In the genomic region with DNA sequence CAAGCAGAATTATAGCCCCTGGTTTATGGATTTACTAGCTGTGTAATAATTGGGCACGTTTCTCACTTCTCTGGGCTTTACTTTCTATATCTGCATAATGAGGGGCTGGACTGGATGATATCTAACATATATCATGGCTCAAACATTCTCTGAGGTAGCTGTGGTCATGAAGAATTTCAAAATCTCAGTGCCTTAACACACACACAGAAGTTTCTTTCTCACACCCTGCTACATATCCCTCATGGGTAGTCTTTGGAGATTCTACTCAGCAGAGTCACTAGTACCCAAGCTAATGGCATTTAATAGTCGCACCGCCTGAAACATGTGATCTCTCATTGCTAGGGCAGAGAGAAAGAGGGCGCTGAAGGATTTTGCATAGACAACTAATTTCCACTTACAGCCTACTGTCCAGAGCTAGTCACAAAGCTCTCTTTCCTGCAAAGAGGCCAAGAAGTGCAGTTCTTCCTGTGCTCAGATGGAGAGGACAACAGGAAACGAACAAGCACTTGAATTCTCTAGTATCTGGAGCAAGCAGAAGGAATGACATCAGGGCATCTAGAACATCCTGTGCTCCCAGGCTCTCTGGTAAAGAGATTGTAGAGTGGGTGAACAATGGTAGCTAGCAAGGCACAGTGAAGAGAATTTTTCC, we compare ENCODE assay signal across 10 cellular contexts.
DNase-seq lines count a peak whose midpoint lies in the region; ATAC-seq and TF ChIP-seq lines count a peak whose summit lies in the region.
"Had no signal": no experiment of that assay in that cellular context is flagged by ENCODE, and none has a peak within 500 bp of the region (broad histone marks: within the 10 kb centered on the region; RNA-seq: fewer than 3 reads in every experiment).

No MANE protein-coding gene starts in this region.

- TF ChIP-seq CTCF in endodermal cell (conservative IDR thresholded peaks at IDR 0.05) (peak; percentile 33), mesothelial cell of epicardium (IDR thresholded peaks at IDR 0.05; ENCODE audit: unreplicated experiment) (no peak)

- H3K27me3 Mint-ChIP-seq in endodermal cell (ENCODE audit: insufficient read depth) (no peaks in the 10 kb centered on the region), mesothelial cell of epicardium (ENCODE audit: low read depth) (no peaks in the 10 kb centered on the region)

- H3K4me1 ChIP-seq in endodermal cell (ENCODE audit: control insufficient read depth, insufficient read depth, low read length) (no peaks in the 10 kb centered on the region), aorta (ENCODE audit: control insufficient read depth in 1 of 2, insufficient read depth in 2 of 2, low read length in 2 of 2) (peaks cover 0 to 8% of the 10 kb centered on the region in 2 donors)

- H3K4me3 Mint-ChIP-seq in endodermal cell (no peak overlapping the region), mesothelial cell of epicardium (no peak overlapping the region)

- 91 to 94% methylated on average over 2 to 5 of the region's 5 CpGs for WGBS in endodermal cell (ENCODE audit: insufficient coverage in 1 of 2, insufficient read length in 1 of 2), 2 experiments
- 54 to 59% methylated on average over 5 of the region's 5 CpGs for WGBS in aorta, 2 donors

- H3K9me3 Mint-ChIP-seq in endodermal cell: no peaks in the 10 kb centered on the region
- H3K9me3 Mint-ChIP-seq in mesothelial cell of epicardium: no peaks in the 10 kb centered on the region

- ATAC-seq in aorta (ENCODE audit: low FRiP score) (peak; percentile 74), GM18498 (IDR thresholded peaks at IDR 0.05; ENCODE audit: unreplicated experiment) (no peak)

- intact Hi-C loops in aorta (cut with DNase I): no loop called here

- H3K36me3 ChIP-seq in endodermal cell (ENCODE audit: control insufficient read depth, insufficient read depth, low read length) (no peaks in the 10 kb centered on the region), aorta (ENCODE audit: control insufficient read depth in 1 of 2, insufficient read depth in 2 of 2, low read length in 1 of 2) (no peaks in the 10 kb centered on the region)

- H3K27ac ChIP-seq in endodermal cell (ENCODE audit: low read depth, low read length): no peak overlapping the region
- H3K27ac ChIP-seq in aorta (ENCODE audit: low read depth in 1 of 2, low read length in 2 of 2): peak overlapping the region; percentile 75 to 76
- H3K27ac ChIP-seq: 22Rv1 had no signal

- no peak overlapping the region for H3K27ac Mint-ChIP-seq in endodermal cell
- H3K27ac Mint-ChIP-seq in mesothelial cell of epicardium: peak overlapping the region; percentile 78

- DNase-seq in NCI-H1694 treated with DMSO at 0.1 percent for 48 hours (lab: John Stamatoyannopoulos, UW) (peak; percentile 31), NCI-H1694 (lab: John Stamatoyannopoulos, UW) (no peak), endodermal cell (peak; percentile 53), mesothelial cell of epicardium (ENCODE audit: low spot score in 2 of 2, unreplicated experiment in 2 of 2) (no peak), aorta (no peak)
- no peak for DNase-seq in NK-92 treated with Interleukin-12 subunit alpha and Interleukin-12 subunit beta, amount 100 ng/mL, for 24 hours (lab: John Stamatoyannopoulos, UW)
- DNase-seq in activated naive CD4-positive, alpha-beta T cell (lab: John Stamatoyannopoulos, UW): no peak
- DNase-seq: stimulated activated CD4-positive, alpha-beta T cell treated with anti-CD3 and anti-CD28 coated beads, Interleukin-2, amount 100 ng/mL, for 48 hours had no signal

- H3K9ac ChIP-seq in endodermal cell (ENCODE audit: extremely low read depth, low read length, poor library complexity, severe bottlenecking): no peak overlapping the region

- H3K9me3 ChIP-seq in endodermal cell (ENCODE audit: control insufficient read depth, low read length) (no peaks in the 10 kb centered on the region), aorta (ENCODE audit: control insufficient read depth, low read length) (no peaks in the 10 kb centered on the region)

- H3K4me3 ChIP-seq in endodermal cell (ENCODE audit: low read length): no peak overlapping the region
- H3K4me3 ChIP-seq in aorta (ENCODE audit: low read length in 2 of 2): no peak overlapping the region

- H3K36me3 Mint-ChIP-seq in endodermal cell (ENCODE audit: low read depth) (no peaks in the 10 kb centered on the region), mesothelial cell of epicardium (no peaks in the 10 kb centered on the region)

- H3K4me1 Mint-ChIP-seq in endodermal cell: no peaks in the 10 kb centered on the region
- peaks cover 23% of the 10 kb centered on the region for H3K4me1 Mint-ChIP-seq in mesothelial cell of epicardium

- H3K27me3 ChIP-seq in endodermal cell (ENCODE audit: control insufficient read depth, insufficient read depth, low read length, poor library complexity, severe bottlenecking) (no peaks in the 10 kb centered on the region), aorta (ENCODE audit: control insufficient read depth in 1 of 2, insufficient read depth in 2 of 2, low read length in 1 of 2) (no peaks in the 10 kb centered on the region)

Comparison
In these comparisons a context has a peak if more than half of its experiments do, and no peak if none do; other contexts are left out.
1. DNase-seq: peak in NCI-H1694 treated with DMSO at 0.1 percent for 48 hours (single experiment) and endodermal cell (single experiment); none in NCI-H1694 (single experiment), mesothelial cell of epicardium (0 of 2), aorta (0 of 2), NK-92 treated with Interleukin-12 subunit alpha and Interleukin-12 subunit beta, amount 100 ng/mL, for 24 hours (single experiment) and activated naive CD4-positive, alpha-beta T cell (0 of 4).